19 cellular contexts compared by ENCODE assay signal in the genomic region with DNA sequence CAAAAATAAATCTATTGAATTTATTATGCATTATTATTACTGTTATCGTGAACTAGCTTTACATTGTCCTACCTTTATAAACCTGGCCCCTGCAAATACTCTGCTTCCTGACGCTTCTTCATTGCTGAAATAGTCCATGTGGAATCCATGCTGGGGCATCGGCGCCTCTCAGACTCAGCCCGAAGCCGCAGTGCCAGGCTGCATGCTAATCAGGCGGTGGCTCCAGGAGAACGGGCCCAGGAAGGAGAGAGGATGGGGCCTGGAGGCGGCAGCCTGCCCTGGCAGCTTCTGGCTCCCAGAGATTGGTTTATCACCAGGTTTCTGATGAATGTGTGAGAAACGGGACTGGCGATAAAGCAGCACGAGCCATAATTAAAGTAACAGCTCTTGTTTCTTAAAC.
A peak's percentile ranks its signal among the peaks of the same experiment; 100 is the strongest.
DNase-seq lines count a peak whose midpoint lies in the region; ATAC-seq and TF ChIP-seq lines count a peak whose summit lies in the region.
"Had no signal": no experiment of that assay in that cellular context is flagged by ENCODE, and none has a peak within 500 bp of the region (broad histone marks: within the 10 kb centered on the region; RNA-seq: fewer than 3 reads in every experiment).

No MANE protein-coding gene starts in this region.

- DNase-seq in right atrium auricular region (ENCODE audit: low spot score): peak; percentile 54
- no peak for DNase-seq in heart right ventricle
- no peak for DNase-seq in foreskin keratinocyte
- DNase-seq in nephron progenitor cell: no peak
- no peak for DNase-seq in upper lobe of right lung
- DNase-seq in DMS79 (lab: John Stamatoyannopoulos, UW): no peak
- DNase-seq in NCI-H1436 (lab: John Stamatoyannopoulos, UW): no peak
- DNase-seq: Caco-2, DMS79 treated with DMSO at 0.1 percent for 48 hours, GDM1, HFFc6, KG1, NCI-H1092, NCI-H1694, NCI-H2107, NCI-H748 treated with DMSO at 0.1 percent for 48 hours, Peyer's patch, SHP77 had no signal

- TF ChIP-seq CTCF in right atrium auricular region (IDR thresholded peaks at IDR 0.05) (no peak), heart right ventricle (IDR thresholded peaks at IDR 0.05) (no peak), foreskin keratinocyte (conservative IDR thresholded peaks at IDR 0.05) (no peak), nephron progenitor cell (IDR thresholded peaks at IDR 0.05) (no peak), upper lobe of right lung (IDR thresholded peaks at IDR 0.05) (no peak)

- ATAC-seq in heart right ventricle (no peak), foreskin keratinocyte (peak; percentile 34), upper lobe of right lung (no peak), HG02885 (IDR thresholded peaks at IDR 0.05; ENCODE audit: poor library complexity, unreplicated experiment) (no peak)

- peaks cover 58% of the 10 kb centered on the region for H3K4me1 Mint-ChIP-seq in nephron progenitor cell

- no peaks in the 10 kb centered on the region for H3K4me1 ChIP-seq in right atrium auricular region
- peaks cover 0 to 7% (median 0%) of the 10 kb centered on the region in 9 donors for H3K4me1 ChIP-seq in heart right ventricle
- H3K4me1 ChIP-seq in foreskin keratinocyte: no peaks in the 10 kb centered on the region
- H3K4me1 ChIP-seq in upper lobe of right lung: no peaks in the 10 kb centered on the region
- H3K4me1 ChIP-seq: Caco-2, Peyer's patch had no signal

- H3K27ac Mint-ChIP-seq in nephron progenitor cell: peak overlapping the region; percentile 87
- H3K27ac Mint-ChIP-seq: HFFc6 had no signal

- H3K4me3 ChIP-seq in right atrium auricular region (no peak overlapping the region), heart right ventricle (no peak overlapping the region), upper lobe of right lung (no peak overlapping the region)
- H3K4me3 ChIP-seq: Peyer's patch had no signal

- H3K36me3 Mint-ChIP-seq in nephron progenitor cell (ENCODE audit: low read depth): no peaks in the 10 kb centered on the region

- H3K27me3 Mint-ChIP-seq in nephron progenitor cell (ENCODE audit: low read depth, poor library complexity): peaks cover 4% of the 10 kb centered on the region

- no peaks in the 10 kb centered on the region for H3K27me3 ChIP-seq in right atrium auricular region
- H3K27me3 ChIP-seq in heart right ventricle: peaks cover 0 to 51% (median 28%) of the 10 kb centered on the region in 7 donors
- peaks cover 19% of the 10 kb centered on the region for H3K27me3 ChIP-seq in foreskin keratinocyte
- peaks cover 19% of the 10 kb centered on the region for H3K27me3 ChIP-seq in upper lobe of right lung
- H3K27me3 ChIP-seq: Peyer's patch had no signal

- 45 to 47% methylated on average over 12 of the region's 12 CpGs for WGBS in heart right ventricle, 2 donors

- H3K9me3 ChIP-seq in right atrium auricular region (no peaks in the 10 kb centered on the region), heart right ventricle (no peaks in the 10 kb centered on the region), upper lobe of right lung (no peaks in the 10 kb centered on the region)
- H3K9me3 ChIP-seq: Caco-2, Peyer's patch had no signal

- intact Hi-C loops in heart right ventricle (cut with DNase I) (no loop called here), upper lobe of right lung (cut with DNase I) (no loop called here)

- H3K4me3 Mint-ChIP-seq in nephron progenitor cell: peak overlapping the region; percentile 69
- H3K4me3 Mint-ChIP-seq: HFFc6 had no signal

- H3K9me3 Mint-ChIP-seq in nephron progenitor cell: no peaks in the 10 kb centered on the region
- H3K9me3 Mint-ChIP-seq: HFFc6 had no signal

- H3K36me3 ChIP-seq in right atrium auricular region (no peaks in the 10 kb centered on the region), heart right ventricle (no peaks in the 10 kb centered on the region), upper lobe of right lung (no peaks in the 10 kb centered on the region)
- H3K36me3 ChIP-seq: Peyer's patch had no signal

- no peak overlapping the region for H3K27ac ChIP-seq in right atrium auricular region
- no peak overlapping the region for H3K27ac ChIP-seq in heart right ventricle
- H3K27ac ChIP-seq in foreskin keratinocyte: no peak overlapping the region
- no peak overlapping the region for H3K27ac ChIP-seq in upper lobe of right lung
- H3K27ac ChIP-seq: Peyer's patch had no signal
